15 cellular contexts compared by ENCODE assay signal in genomic region chr14:68574906-68575305, GRCh38.
A peak's percentile ranks its signal among the peaks of the same experiment; 100 is the strongest.
DNase-seq lines count a peak whose midpoint lies in the region; ATAC-seq and TF ChIP-seq lines count a peak whose summit lies in the region.
"Had no signal": no experiment of that assay in that cellular context is flagged by ENCODE, and none has a peak within 500 bp of the region (broad histone marks: within the 10 kb centered on the region; RNA-seq: fewer than 3 reads in every experiment).

No MANE protein-coding gene starts in this region.

- no peaks in the 10 kb centered on the region for H3K27me3 ChIP-seq in heart left ventricle
- no peaks in the 10 kb centered on the region for H3K27me3 ChIP-seq in effector memory CD4-positive, alpha-beta T cell (replicated peaks; ENCODE audit: control insufficient read depth, insufficient read depth, low read length, poor library complexity, severe bottlenecking)
- H3K27me3 ChIP-seq: pancreas had no signal

- 60 to 75% (median 67%) methylated on average over 3 of the region's 3 CpGs for WGBS in heart left ventricle, 4 donors

- H3K27ac ChIP-seq in heart left ventricle = peak overlapping the region in 1 of 12 donors; percentile 89
- no peak overlapping the region for H3K27ac ChIP-seq in effector memory CD4-positive, alpha-beta T cell (ENCODE audit: insufficient read depth, low read length, poor library complexity, severe bottlenecking)
- H3K27ac ChIP-seq: pancreas had no signal

- no peaks in the 10 kb centered on the region for H3K36me3 ChIP-seq in heart left ventricle
- no peaks in the 10 kb centered on the region for H3K36me3 ChIP-seq in effector memory CD4-positive, alpha-beta T cell (ENCODE audit: control insufficient read depth, insufficient read depth, low read length)
- H3K36me3 ChIP-seq: pancreas had no signal

- DNase-seq in left ventricle myocardium superior (peak; percentile 54), heart left ventricle (no peak), RPMI7951 (ENCODE audit: low read depth) (peak; percentile 79), fibroblast of the aortic adventitia (ENCODE audit: low read depth) (peak; percentile 71), NCI-H187 (lab: John Stamatoyannopoulos, UW) (no peak), HT-29 (ENCODE audit: low spot score) (no peak)
- no peak for DNase-seq in effector memory CD4-positive, alpha-beta T cell
- DNase-seq: activated naive CD4-positive, alpha-beta T cell treated with anti-CD3 and anti-CD28 coated beads for 36 hours; DMS53; NCI-H510A; pancreas; RPMI8226; stimulated activated CD8-positive, alpha-beta memory T cell treated with anti-CD3 and anti-CD28 coated beads, Interleukin-4, amount 100 ng/mL, for 48 hours had no signal

- TF ChIP-seq POLR2A in heart left ventricle (IDR thresholded peaks at IDR 0.05) = no peak

- ATAC-seq in left ventricle myocardium superior (no peak), heart left ventricle (no peak), GM19467 (IDR thresholded peaks at IDR 0.05; ENCODE audit: unreplicated experiment) (no peak)
- ATAC-seq: GM23338, pancreas had no signal

- H3K4me3 ChIP-seq in heart left ventricle (no peak overlapping the region), fibroblast of the aortic adventitia (ENCODE audit: low read depth, low read length) (no peak overlapping the region)
- no peak overlapping the region for H3K4me3 ChIP-seq in effector memory CD4-positive, alpha-beta T cell (ENCODE audit: insufficient read depth, low read depth, low read length, poor library complexity, severe bottlenecking)
- H3K4me3 ChIP-seq: GM23338, pancreas had no signal

- H3K9me3 ChIP-seq in heart left ventricle = peaks cover 0 to 6% (median 0%) of the 10 kb centered on the region in 12 donors
- no peaks in the 10 kb centered on the region for H3K9me3 ChIP-seq in effector memory CD4-positive, alpha-beta T cell (ENCODE audit: control insufficient read depth, low read length)
- H3K9me3 ChIP-seq: pancreas had no signal

- TF ChIP-seq CTCF in heart left ventricle (IDR thresholded peaks at IDR 0.05) = no peak
- no peak for TF ChIP-seq CTCF in fibroblast of the aortic adventitia (IDR thresholded peaks at IDR 0.05; ENCODE audit: insufficient read depth, low read length)

- peaks cover 3 to 46% (median 14%) of the 10 kb centered on the region in 12 donors for H3K4me1 ChIP-seq in heart left ventricle
- H3K4me1 ChIP-seq in effector memory CD4-positive, alpha-beta T cell (ENCODE audit: control insufficient read depth, insufficient read depth, low read length, poor library complexity, severe bottlenecking) = no peaks in the 10 kb centered on the region

- intact Hi-C loops in left ventricle myocardium superior (cut with micrococcal nuclease) = no loop called here
- intact Hi-C loops in heart left ventricle (cut with DNase I) = no loop called here

Comparison
In these comparisons a context has a peak if more than half of its experiments do, and no peak if none do; other contexts are left out.
1. DNase-seq: peak in left ventricle myocardium superior (single experiment), RPMI7951 (single experiment) and fibroblast of the aortic adventitia (single experiment); none in heart left ventricle (0 of 5), effector memory CD4-positive, alpha-beta T cell (0 of 3), NCI-H187 (0 of 2) and HT-29 (single experiment).